Comparison of ENCODE assay signal across 1 cellular context in the genomic region with DNA sequence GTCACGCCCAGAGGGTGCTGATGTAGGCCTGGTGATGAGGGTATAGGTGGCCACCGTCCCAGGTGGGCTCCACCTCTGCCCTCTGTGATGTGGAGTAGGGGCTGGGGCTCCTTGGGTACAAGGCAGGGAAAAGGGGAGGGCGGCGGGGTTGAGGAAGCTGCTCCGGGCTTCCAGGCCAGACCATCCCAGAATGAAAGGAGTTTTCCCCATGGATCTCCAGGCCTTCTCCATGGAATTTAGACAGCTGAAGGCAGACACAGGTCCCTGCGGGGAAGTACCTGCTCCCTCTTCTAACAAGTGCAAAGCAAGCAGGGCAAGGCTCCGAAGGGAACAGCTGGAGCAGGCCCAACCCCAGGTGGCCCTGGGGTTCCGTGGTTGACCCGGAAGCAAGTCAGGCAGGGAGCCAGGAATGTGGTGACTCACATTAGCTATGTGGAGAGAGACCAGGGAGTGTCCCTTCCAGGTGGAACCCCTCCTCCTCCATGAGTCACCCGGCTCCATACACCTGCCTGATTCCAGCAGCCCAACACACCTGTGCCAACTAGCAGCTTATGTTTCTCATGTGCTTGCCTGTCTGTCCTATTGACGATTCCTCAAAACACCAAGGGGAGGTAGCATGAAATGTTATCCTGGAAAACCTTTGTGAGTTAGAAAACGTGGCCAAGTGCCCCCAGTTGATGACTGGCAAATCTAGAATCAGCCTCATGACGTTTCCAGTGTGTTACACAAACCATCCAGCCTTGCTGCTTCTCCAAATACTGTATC.
A peak's percentile ranks its signal among the peaks of the same experiment; 100 is the strongest.
TF ChIP-seq lines count a peak whose summit lies in the region.

No MANE protein-coding gene starts in this region.

TF ChIP-seq in K562, 482 proteins besides CTCF, POLR2A, EP300 and RAD21 (continued from another document and continues in another):
- TF ChIP-seq, protein P1, sequence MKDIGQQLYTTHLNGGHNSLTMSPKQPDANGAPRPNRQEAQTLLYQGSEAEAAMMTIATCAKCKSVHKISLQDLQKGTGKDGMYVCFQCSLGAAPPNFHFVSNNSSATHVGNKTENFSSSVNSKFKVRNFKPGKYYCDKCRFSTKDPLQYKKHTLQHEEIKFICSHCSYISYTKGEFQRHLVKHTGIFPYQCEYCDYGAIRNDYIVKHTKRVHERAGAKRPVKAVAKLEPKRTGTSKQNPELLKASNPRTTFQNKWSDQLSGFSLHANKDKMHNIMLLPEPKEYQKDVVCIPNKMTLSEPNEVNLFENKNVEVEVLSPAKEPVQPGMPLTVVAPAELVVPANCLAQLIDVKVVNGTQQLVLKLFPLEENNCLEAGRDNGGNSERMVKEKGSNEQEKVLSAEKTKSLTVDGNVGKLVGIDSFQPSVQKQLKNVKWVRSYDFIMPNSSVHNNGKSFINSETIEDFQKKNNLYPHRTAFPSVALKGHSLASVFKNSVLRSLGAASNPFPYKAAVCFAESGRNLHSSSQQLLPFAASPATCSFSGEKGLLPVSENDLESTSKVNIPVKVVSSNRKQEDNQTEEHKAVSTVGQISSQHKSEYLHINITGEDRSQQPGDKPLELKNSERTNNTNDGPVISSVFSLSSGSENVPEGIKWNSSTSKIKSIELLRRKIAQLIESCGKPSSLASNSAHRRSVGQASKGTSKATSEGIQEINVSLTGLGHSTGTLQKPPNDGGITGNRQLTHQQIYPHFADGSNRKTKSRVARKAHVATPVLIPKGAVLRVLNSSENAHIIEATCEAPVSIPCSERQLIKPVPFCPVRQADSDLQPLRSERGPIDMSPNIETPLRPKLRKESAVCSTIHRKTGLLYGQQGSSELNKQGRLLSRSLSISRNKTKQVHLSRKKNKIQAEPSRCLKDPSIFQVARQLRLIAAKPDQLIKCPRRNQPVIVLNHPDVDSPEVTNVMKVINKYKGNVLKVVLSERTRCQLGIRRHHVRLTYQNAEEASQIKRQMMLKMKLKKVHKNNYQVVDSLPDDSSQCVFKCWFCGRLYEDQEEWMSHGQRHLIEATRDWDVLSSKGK (CRISPR knock-in tag; IDR thresholded peaks at IDR 0.05): no peak
- TF ChIP-seq ZNF24 (IDR thresholded peaks at IDR 0.05): no peak
- no peak for TF ChIP-seq SLC30A9 (CRISPR knock-in tag; IDR thresholded peaks at IDR 0.05)
- TF ChIP-seq KLF6 (CRISPR knock-in tag; IDR thresholded peaks at IDR 0.05; ENCODE audit: borderline replicate concordance): no peak
- no peak for TF ChIP-seq RBFOX2 (IDR thresholded peaks at IDR 0.05; ENCODE audit: low read depth, low read length)
- TF ChIP-seq PCBP1 (IDR thresholded peaks at IDR 0.05; ENCODE audit: low read depth, low read length, poor library complexity, severe bottlenecking): no peak
- TF ChIP-seq HDAC1 (IDR thresholded peaks at IDR 0.05): peak in 1 of 2 experiments; percentile 48; a peak in 1 of 4 replicates
- TF ChIP-seq SUPT5H (IDR thresholded peaks at IDR 0.05): no peak
- TF ChIP-seq XRCC5 (IDR thresholded peaks at IDR 0.05; ENCODE audit: low read depth, low read length): no peak
- no peak for TF ChIP-seq HLTF (IDR thresholded peaks at IDR 0.05)
- no peak for TF ChIP-seq ZBTB40 (IDR thresholded peaks at IDR 0.05)
- no peak for TF ChIP-seq ZBTB40 (CRISPR knock-in tag; IDR thresholded peaks at IDR 0.05)
- no peak for TF ChIP-seq ZNF79 (CRISPR knock-in tag; IDR thresholded peaks at IDR 0.05; ENCODE audit: low read depth)
- no peak for TF ChIP-seq SRSF3 (IDR thresholded peaks at IDR 0.05; ENCODE audit: insufficient read depth, low read length)
- TF ChIP-seq ZNF263 (CRISPR knock-in tag; IDR thresholded peaks at IDR 0.05; ENCODE audit: borderline replicate concordance): peak; percentile 75; the same call in 1 of the 2 replicates
- TF ChIP-seq ZNF780A (CRISPR knock-in tag; IDR thresholded peaks at IDR 0.05): no peak
- peak; percentile 70; the same call in 1 of the 2 replicates for TF ChIP-seq ETV5 (CRISPR knock-in tag; IDR thresholded peaks at IDR 0.05; ENCODE audit: low read depth)
- TF ChIP-seq TAF1 (IDR thresholded peaks at IDR 0.05; ENCODE audit: control insufficient read depth, extremely low read depth, insufficient read depth, low read length, severe bottlenecking): no peak
- TF ChIP-seq SP1 (CRISPR knock-in tag; IDR thresholded peaks at IDR 0.05): peak; percentile 26; the same call in 1 of the 2 replicates
- no peak for TF ChIP-seq RBM22 (IDR thresholded peaks at IDR 0.05; ENCODE audit: low read depth, low read length, poor library complexity, severe bottlenecking)
- 0 out of 2 replicates have a peak, but pooled peaks have one; percentile 49 for TF ChIP-seq MYNN (IDR thresholded peaks at IDR 0.05)
- no peak for TF ChIP-seq MYNN (CRISPR knock-in tag; IDR thresholded peaks at IDR 0.05)
- peak; percentile 30; the same call in 1 of the 2 replicates for TF ChIP-seq MYC (IDR thresholded peaks at IDR 0.05; ENCODE audit: low read depth, low read length)
- TF ChIP-seq MYC (CRISPR knock-in tag; IDR thresholded peaks at IDR 0.05; ENCODE audit: borderline replicate concordance, low read depth): no peak
- no peak for TF ChIP-seq KHSRP (IDR thresholded peaks at IDR 0.05)
- no peak for TF ChIP-seq SAP30 (IDR thresholded peaks at IDR 0.05; ENCODE audit: borderline replicate concordance, insufficient read depth, low read depth, low read length, poor library complexity, severe bottlenecking)
- no peak for TF ChIP-seq ATF1 (CRISPR knock-in tag; IDR thresholded peaks at IDR 0.05)
- TF ChIP-seq ATF1 (tag; IDR thresholded peaks at IDR 0.05): 0 out of 2 replicates have a peak, but pooled peaks have one; percentile 18
- TF ChIP-seq ZNF584 (CRISPR knock-in tag; IDR thresholded peaks at IDR 0.05; ENCODE audit: low read depth): no peak; the same call in 1 of the 2 replicates
- no peak for TF ChIP-seq ZNF696 (CRISPR knock-in tag; conservative IDR thresholded peaks at IDR 0.05)
- TF ChIP-seq ZBTB7A (IDR thresholded peaks at IDR 0.05; ENCODE audit: borderline replicate concordance, control insufficient read depth, low read depth, low read length): peak; percentile 17; the same call in 1 of the 2 replicates
- no peak for TF ChIP-seq BRCA1 (IDR thresholded peaks at IDR 0.05)
- TF ChIP-seq BRCA1 (CRISPR knock-in tag; IDR thresholded peaks at IDR 0.05): no peak
- no peak for TF ChIP-seq RFX1 (IDR thresholded peaks at IDR 0.05)
- no peak for TF ChIP-seq NCOA1 (IDR thresholded peaks at IDR 0.05; ENCODE audit: low read depth)
- TF ChIP-seq CREB3L1 (IDR thresholded peaks at IDR 0.05; ENCODE audit: borderline replicate concordance, low read depth): no peak
- peak; percentile 39; the same call in 1 of the 2 replicates for TF ChIP-seq NCOR1 (IDR thresholded peaks at IDR 0.05)
- TF ChIP-seq SIN3A (IDR thresholded peaks at IDR 0.05; ENCODE audit: borderline replicate concordance in 2 of 2, control insufficient read depth in 1 of 2, low read depth in 2 of 2, low read length in 2 of 2): peak in 1 of 2 experiments; percentile 20; a peak in 1 of 4 replicates
- TF ChIP-seq RHOXF2B (CRISPR knock-in tag; conservative IDR thresholded peaks at IDR 0.05): 0 out of 2 replicates have a peak, but pooled peaks have one; percentile 37
- TF ChIP-seq ZNF140 (CRISPR knock-in tag; IDR thresholded peaks at IDR 0.05): no peak
- no peak for TF ChIP-seq RBM17 (IDR thresholded peaks at IDR 0.05; ENCODE audit: borderline replicate concordance, low read depth, low read length)
- TF ChIP-seq VEZF1 (CRISPR knock-in tag; IDR thresholded peaks at IDR 0.05): no peak
- TF ChIP-seq HMGN3 (IDR thresholded peaks at IDR 0.05; ENCODE audit: borderline replicate concordance, extremely low read depth, insufficient read length, low read depth, low read length): no peak
- TF ChIP-seq ZEB2 (IDR thresholded peaks at IDR 0.05): peak; percentile 99
- no peak for TF ChIP-seq ADNP (tag; IDR thresholded peaks at IDR 0.05)
- no peak for TF ChIP-seq ELF4 (CRISPR knock-in tag; IDR thresholded peaks at IDR 0.05)
- TF ChIP-seq BRF1 (IDR thresholded peaks at IDR 0.05; ENCODE audit: borderline replicate concordance, extremely low read depth, insufficient read length): no peak
- 0 out of 4 replicates have a peak, but pooled peaks of 1 of the 2 experiments have one; percentile 19 for TF ChIP-seq FOXK2 (conservative IDR thresholded peaks at IDR 0.05 in 1 of 2, IDR thresholded peaks at IDR 0.05 in 1 of 2; ENCODE audit: low read depth in 2 of 2)
- TF ChIP-seq MAFG (tag; conservative IDR thresholded peaks at IDR 0.05): peak; percentile 52; the same call in 1 of the 2 replicates
- TF ChIP-seq SIRT6 (IDR thresholded peaks at IDR 0.05; ENCODE audit: low read depth, low read length): no peak
- no peak for TF ChIP-seq PTBP1 (IDR thresholded peaks at IDR 0.05; ENCODE audit: low read depth, low read length)
